ENCODE assay signal across 1 cellular context in the genomic region with DNA sequence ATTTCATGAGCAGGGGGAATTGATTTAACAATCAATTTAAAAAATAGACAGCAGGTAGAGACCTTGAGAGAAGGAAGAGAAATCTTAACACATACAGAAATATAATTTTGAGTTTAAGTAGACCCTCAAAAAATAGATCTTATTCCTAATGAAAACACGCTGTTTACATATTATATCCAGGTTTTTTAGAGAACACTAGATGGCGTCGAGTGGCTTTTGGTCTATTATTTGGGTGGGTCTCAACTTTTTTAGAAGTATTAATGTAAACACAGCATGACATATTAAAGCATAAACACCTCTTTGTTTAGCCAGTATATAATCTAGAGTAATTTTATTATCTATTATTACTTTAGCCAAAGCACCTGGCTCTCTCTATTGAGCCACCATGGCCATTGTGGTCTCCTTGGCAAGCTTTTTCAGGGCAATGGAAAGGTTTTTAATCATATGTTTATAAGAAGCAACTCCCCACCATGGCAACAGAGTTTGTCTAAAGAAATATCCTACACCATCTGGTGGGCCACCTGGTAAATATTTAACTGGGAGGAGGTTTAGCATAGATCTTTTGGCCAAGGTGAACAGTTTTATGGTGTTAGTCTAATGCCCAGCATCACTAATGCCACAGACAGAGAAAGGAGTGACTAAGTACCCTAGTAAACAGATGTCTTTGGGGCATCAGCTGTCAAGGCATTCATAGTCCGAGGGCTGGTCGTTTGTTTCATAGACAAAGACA.
TF ChIP-seq lines count a peak whose summit lies in the region.

No MANE protein-coding gene starts in this region.

TF ChIP-seq in H1, 55 proteins besides CTCF, POLR2A, EP300 and RAD21:
- TF ChIP-seq TAF7 (optimal IDR thresholded peaks at IDR 0.05; ENCODE audit: borderline replicate concordance, low read depth, low read length) = no peak
- TF ChIP-seq SP2 (IDR thresholded peaks at IDR 0.05; ENCODE audit: low read length) = no peak
- TF ChIP-seq CTBP2 (IDR thresholded peaks at IDR 0.05; ENCODE audit: borderline replicate concordance, insufficient read depth, insufficient read length, low read length) = no peak
- TF ChIP-seq BRCA1 (IDR thresholded peaks at IDR 0.05; ENCODE audit: low read depth, low read length) = no peak
- TF ChIP-seq SRF (IDR thresholded peaks at IDR 0.05; ENCODE audit: low read depth, low read length) = no peak
- TF ChIP-seq RFX5 (IDR thresholded peaks at IDR 0.05; ENCODE audit: borderline replicate concordance, low read depth, low read length) = no peak
- TF ChIP-seq, protein P1, sequence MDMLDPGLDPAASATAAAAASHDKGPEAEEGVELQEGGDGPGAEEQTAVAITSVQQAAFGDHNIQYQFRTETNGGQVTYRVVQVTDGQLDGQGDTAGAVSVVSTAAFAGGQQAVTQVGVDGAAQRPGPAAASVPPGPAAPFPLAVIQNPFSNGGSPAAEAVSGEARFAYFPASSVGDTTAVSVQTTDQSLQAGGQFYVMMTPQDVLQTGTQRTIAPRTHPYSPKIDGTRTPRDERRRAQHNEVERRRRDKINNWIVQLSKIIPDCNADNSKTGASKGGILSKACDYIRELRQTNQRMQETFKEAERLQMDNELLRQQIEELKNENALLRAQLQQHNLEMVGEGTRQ (IDR thresholded peaks at IDR 0.05; ENCODE audit: low read length) = no peak
- no peak for TF ChIP-seq CEBPB (IDR thresholded peaks at IDR 0.05; ENCODE audit: low read depth, low read length)
- TF ChIP-seq JUND (IDR thresholded peaks at IDR 0.05; ENCODE audit: low read length) = no peak
- TF ChIP-seq SIX5 (IDR thresholded peaks at IDR 0.05; ENCODE audit: low read depth, low read length) = no peak
- no peak for TF ChIP-seq KDM1A (IDR thresholded peaks at IDR 0.05; ENCODE audit: borderline replicate concordance, low read length)
- TF ChIP-seq POLR2AphosphoS5 (IDR thresholded peaks at IDR 0.05; ENCODE audit: low read depth, low read length) = no peak
- no peak for TF ChIP-seq PHF8 (conservative IDR thresholded peaks at IDR 0.05; ENCODE audit: low read depth, low read length)
- TF ChIP-seq, protein P2, sequence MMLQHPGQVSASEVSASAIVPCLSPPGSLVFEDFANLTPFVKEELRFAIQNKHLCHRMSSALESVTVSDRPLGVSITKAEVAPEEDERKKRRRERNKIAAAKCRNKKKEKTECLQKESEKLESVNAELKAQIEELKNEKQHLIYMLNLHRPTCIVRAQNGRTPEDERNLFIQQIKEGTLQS (IDR thresholded peaks at IDR 0.05; ENCODE audit: insufficient read depth, low read depth, low read length) = no peak
- TF ChIP-seq SIRT6 (IDR thresholded peaks at IDR 0.05; ENCODE audit: low read length) = no peak
- TF ChIP-seq POU5F1 (IDR thresholded peaks at IDR 0.05; ENCODE audit: low read depth, low read length) = no peak
- TF ChIP-seq SP1 (IDR thresholded peaks at IDR 0.05; ENCODE audit: low read depth, low read length) = no peak
- no peak for TF ChIP-seq ASH2L (IDR thresholded peaks at IDR 0.05; ENCODE audit: low read length)
- no peak for TF ChIP-seq TAF1 (IDR thresholded peaks at IDR 0.05; ENCODE audit: low read depth, low read length)
